In the genomic region with DNA sequence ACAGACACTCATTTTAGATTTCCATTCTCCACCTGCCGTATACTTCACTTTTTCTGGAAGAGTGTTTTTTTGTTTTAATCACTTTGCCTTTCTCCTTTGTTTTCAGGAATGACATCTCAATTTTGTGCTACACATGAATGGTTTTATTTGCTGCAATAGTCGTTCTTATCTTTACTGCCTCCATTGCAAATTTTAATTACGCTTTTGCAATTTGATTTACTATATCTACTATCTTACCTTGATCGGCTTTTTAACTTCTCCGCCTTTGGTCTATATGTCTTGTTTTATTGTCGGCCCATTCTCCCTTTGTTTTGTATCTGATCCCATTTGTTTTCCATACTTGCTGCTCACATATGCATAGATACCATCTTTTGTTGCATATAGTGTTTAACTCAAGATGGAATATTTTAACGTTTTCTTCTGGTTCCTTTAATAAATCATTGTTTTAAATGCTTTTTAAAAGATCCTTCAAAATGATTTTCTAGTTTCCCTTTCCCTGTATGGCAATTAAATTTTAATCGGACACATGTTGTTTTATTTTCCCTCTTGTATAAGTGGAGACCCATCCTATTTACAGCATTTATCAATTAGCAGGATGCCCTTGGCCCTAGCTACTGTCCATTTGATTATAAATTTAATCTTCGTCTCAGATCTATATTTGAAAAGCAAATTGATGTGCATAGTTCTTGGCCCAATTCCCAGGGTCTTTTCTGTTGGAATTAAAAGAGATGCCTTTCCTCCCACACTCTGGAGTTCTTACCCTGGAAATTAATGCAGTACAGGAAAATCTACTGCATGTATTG, we compare ENCODE assay signal across 28 cellular contexts.
A peak's percentile ranks its signal among the peaks of the same experiment; 100 is the strongest.
DNase-seq lines count a peak whose midpoint lies in the region; ATAC-seq and TF ChIP-seq lines count a peak whose summit lies in the region.
"Had no signal": no experiment of that assay in that cellular context is flagged by ENCODE, and none has a peak within 500 bp of the region (broad histone marks: within the 10 kb centered on the region; RNA-seq: fewer than 3 reads in every experiment).

No MANE protein-coding gene starts in this region.

- H3K9me3 ChIP-seq in HEK293 (ENCODE audit: control insufficient read depth, insufficient read depth, low read depth, low read length) (peaks cover under 1% of the 10 kb centered on the region; the same call in 1 of the 2 replicates), smooth muscle cell (replicated peaks; ENCODE audit: low read depth) (no peaks in the 10 kb centered on the region), right lobe of liver (no peaks in the 10 kb centered on the region)
- H3K9me3 ChIP-seq: BLaER1 had no signal

- CTCF ChIA-PET in HEK293 (lab: Yijun Ruan, JAX): interaction anchor here (0.6 kb wide), 1 partner anchor 10 kb away, joined by 3 read pairs; no protein-coding TSS in a partner anchor

- no peaks in the 10 kb centered on the region for H3K79me2 ChIP-seq in smooth muscle cell (ENCODE audit: low read depth)

- ATAC-seq in left colon (peak; percentile 96), HG03439 (IDR thresholded peaks at IDR 0.05; ENCODE audit: unreplicated experiment) (no peak), right lobe of liver (no peak)

- peak overlapping the region; percentile 36 for H2AFZ ChIP-seq in smooth muscle cell (ENCODE audit: low read depth)
- H2AFZ ChIP-seq: GM23248 had no signal

- POLR2A ChIA-PET in HEK293 (lab: Yijun Ruan, JAX): no interaction called here

- WGBS in smooth muscle cell (ENCODE audit: low lambda C conversion rate): 88% methylated on average over 9 of the region's 9 CpGs
- 56% methylated on average over 9 of the region's 9 CpGs for WGBS in right lobe of liver (ENCODE audit: insufficient coverage, low coverage, low lambda C conversion rate, missing lambda C conversion rate)

- H3K9ac ChIP-seq in smooth muscle cell (ENCODE audit: low read depth): no peak overlapping the region
- H3K9ac ChIP-seq: BLaER1, GM23248, KMS-11 had no signal

- H3K4me1 ChIP-seq in HEK293 (ENCODE audit: control insufficient read depth, insufficient read depth, low read length) (0 out of 2 replicates have a peak, but pooled peaks cover 3% of the 10 kb centered on the region), smooth muscle cell (ENCODE audit: low read depth) (no peaks in the 10 kb centered on the region), right lobe of liver (no peaks in the 10 kb centered on the region)
- H3K4me1 ChIP-seq: BLaER1, SJSA1 had no signal

- TF ChIP-seq CTCF in HEK293 (tag by site-specific recombination; IDR thresholded peaks at IDR 0.05): no peak
- no peak for TF ChIP-seq CTCF in smooth muscle cell (IDR thresholded peaks at IDR 0.05; ENCODE audit: borderline replicate concordance, insufficient read depth, poor library complexity, severe bottlenecking)
- no peak for TF ChIP-seq CTCF in right lobe of liver (IDR thresholded peaks at IDR 0.05)

- no peaks in the 10 kb centered on the region for H3F3A ChIP-seq in smooth muscle cell (ENCODE audit: low read depth)

- H3K4me3 ChIP-seq in HEK293 (ENCODE audit: low read depth, low read length) (no peak overlapping the region), smooth muscle cell (no peak overlapping the region), right lobe of liver (no peak overlapping the region)
- H3K4me3 ChIP-seq: BLaER1, GM23248, SJSA1 had no signal

- H3K27me3 ChIP-seq in smooth muscle cell (ENCODE audit: low read depth) (no peaks in the 10 kb centered on the region), right lobe of liver (no peaks in the 10 kb centered on the region)
- H3K27me3 ChIP-seq: BLaER1, SJSA1 had no signal

- H3K27ac ChIP-seq in HEK293 (ENCODE audit: extremely low read depth, low read depth, low read length) (no peak overlapping the region), smooth muscle cell (ENCODE audit: low read depth) (no peak overlapping the region), right lobe of liver (no peak overlapping the region)
- H3K27ac ChIP-seq: BLaER1, GM23248, KMS-11, SJSA1 had no signal

- DNase-seq in SK-N-DZ (ENCODE audit: low spot score) (peak; percentile 21), left colon (no peak), smooth muscle cell (lab: John Stamatoyannopoulos, UW; ENCODE audit: unreplicated experiment) (no peak), NOMO-1 treated with DMSO at 0.1 percent for 48 hours (lab: John Stamatoyannopoulos, UW; ENCODE audit: unreplicated experiment) (no peak), right lobe of liver (no peak)
- DNase-seq: ACHN; CD4-positive, CD25-positive, alpha-beta regulatory T cell; DMS153; DND-41; GM23248; H7; IMR-90; MM.1S; NCI-H1417 treated with DMSO at 0.1 percent for 48 hours; NCI-H1694 treated with DMSO at 0.1 percent for 48 hours; NCI-H2081; NCI-H2171 treated with DMSO at 0.1 percent for 48 hours; NCI-H345; NCI-H510A treated with DMSO at 0.1 percent for 48 hours; NCI-H748 treated with DMSO at 0.1 percent for 48 hours; NK-92 treated with Interleukin-12 subunit alpha and Interleukin-12 subunit beta, amount 100 ng/mL, for 24 hours; Right ventricle myocardium superior; RPMI8226 had no signal

- H3K36me3 ChIP-seq in HEK293 (ENCODE audit: control insufficient read depth in 2 of 2, insufficient read depth in 1 of 2, low read length in 2 of 2): no peaks in the 10 kb centered on the region
- no peaks in the 10 kb centered on the region for H3K36me3 ChIP-seq in smooth muscle cell (ENCODE audit: low read depth)
- H3K36me3 ChIP-seq in right lobe of liver: no peaks in the 10 kb centered on the region
- H3K36me3 ChIP-seq: BLaER1, SJSA1 had no signal

- no peaks in the 10 kb centered on the region for H4K20me1 ChIP-seq in smooth muscle cell (ENCODE audit: low read depth)
- H4K20me1 ChIP-seq: BLaER1 had no signal

- intact Hi-C loops in left colon (cut with DNase I, micrococcal nuclease) (no loop called here), right lobe of liver (cut with DNase I) (no loop called here)

- no peak overlapping the region for H3K4me2 ChIP-seq in smooth muscle cell
- H3K4me2 ChIP-seq: BLaER1, KMS-11 had no signal

- TF ChIP-seq POLR2A in right lobe of liver (IDR thresholded peaks at IDR 0.05): no peak

TF ChIP-seq in HEK293, 187 proteins besides CTCF, POLR2A, EP300 and RAD21:
- TF ChIP-seq, protein P1, sequence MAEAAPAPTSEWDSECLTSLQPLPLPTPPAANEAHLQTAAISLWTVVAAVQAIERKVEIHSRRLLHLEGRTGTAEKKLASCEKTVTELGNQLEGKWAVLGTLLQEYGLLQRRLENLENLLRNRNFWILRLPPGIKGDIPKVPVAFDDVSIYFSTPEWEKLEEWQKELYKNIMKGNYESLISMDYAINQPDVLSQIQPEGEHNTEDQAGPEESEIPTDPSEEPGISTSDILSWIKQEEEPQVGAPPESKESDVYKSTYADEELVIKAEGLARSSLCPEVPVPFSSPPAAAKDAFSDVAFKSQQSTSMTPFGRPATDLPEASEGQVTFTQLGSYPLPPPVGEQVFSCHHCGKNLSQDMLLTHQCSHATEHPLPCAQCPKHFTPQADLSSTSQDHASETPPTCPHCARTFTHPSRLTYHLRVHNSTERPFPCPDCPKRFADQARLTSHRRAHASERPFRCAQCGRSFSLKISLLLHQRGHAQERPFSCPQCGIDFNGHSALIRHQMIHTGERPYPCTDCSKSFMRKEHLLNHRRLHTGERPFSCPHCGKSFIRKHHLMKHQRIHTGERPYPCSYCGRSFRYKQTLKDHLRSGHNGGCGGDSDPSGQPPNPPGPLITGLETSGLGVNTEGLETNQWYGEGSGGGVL (tag by site-specific recombination; IDR thresholded peaks at IDR 0.05): no peak
- TF ChIP-seq TCF7L2 (IDR thresholded peaks at IDR 0.05; ENCODE audit: borderline replicate concordance, low read depth, low read length): peak; percentile 81; the same call in 1 of the 2 replicates
